Comparison of ENCODE assay signal across 8 cellular contexts in the genomic region with DNA sequence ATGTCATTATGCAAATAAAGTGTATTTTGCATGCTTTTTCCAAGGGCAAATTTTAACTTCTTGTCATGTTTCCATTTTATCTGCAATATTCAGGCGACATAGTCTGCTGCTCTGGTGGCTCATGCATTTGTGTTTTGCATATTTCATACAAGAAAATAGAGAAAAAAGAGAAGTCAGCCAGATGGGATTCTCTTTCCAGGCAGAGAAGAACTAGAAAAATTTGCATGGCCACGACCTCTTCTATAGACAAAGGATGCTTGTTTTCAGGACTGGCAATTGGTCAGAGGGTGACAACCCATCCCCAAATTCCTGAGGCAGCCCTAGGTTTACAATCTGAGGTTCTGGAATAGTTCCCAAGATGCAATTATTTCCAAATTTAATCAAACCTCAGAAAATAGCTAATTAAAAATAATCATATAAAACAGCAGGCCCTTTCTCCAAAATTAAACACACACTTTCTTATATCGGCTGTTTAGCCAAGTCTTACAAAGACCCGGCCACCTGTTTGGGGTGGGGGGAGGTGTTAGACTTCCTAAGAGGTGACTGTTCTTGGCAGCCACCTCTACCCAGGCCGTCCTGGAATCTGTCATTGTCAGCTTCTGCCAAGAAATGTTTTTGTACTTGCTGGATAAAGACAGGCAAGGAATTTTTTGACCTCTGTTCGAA.
A peak's percentile ranks its signal among the peaks of the same experiment; 100 is the strongest.
DNase-seq lines count a peak whose midpoint lies in the region; ATAC-seq lines count a peak whose summit lies in the region.

No MANE protein-coding gene starts in this region.

- peak; percentile 67 for ATAC-seq in GM19351 (IDR thresholded peaks at IDR 0.05; ENCODE audit: unreplicated experiment)
- ATAC-seq in HG03439 (IDR thresholded peaks at IDR 0.05; ENCODE audit: unreplicated experiment), result no peak

- DNase-seq in D341Med (ENCODE audit: low spot score) (peak; percentile 53), NCI-H1048 (lab: John Stamatoyannopoulos, UW) (peak; percentile 78), germinal center (ENCODE audit: low spot score) (peak; percentile 49), GOT3 (lab: John Stamatoyannopoulos, UW) (no peak), head of caudate nucleus (no peak), HuH-7.5 (ENCODE audit: low spot score) (no peak)

- intact Hi-C loops in head of caudate nucleus (cut with DNase I), result no loop called here

Comparison
In these comparisons a context has a peak if more than half of its experiments do, and no peak if none do; other contexts are left out.
1. DNase-seq: peak in D341Med (single experiment), NCI-H1048 (single experiment) and germinal center (single experiment); none in GOT3 (single experiment), head of caudate nucleus (0 of 42) and HuH-7.5 (single experiment).